In genomic region chr20:371755-372542, GRCh38 we compare ENCODE assay signal across 1 cellular context.
A peak's percentile ranks its signal among the peaks of the same experiment; 100 is the strongest.
TF ChIP-seq lines count a peak whose summit lies in the region.

No MANE protein-coding gene starts in this region.

TF ChIP-seq in HEK293, 187 proteins besides CTCF, POLR2A, EP300 and RAD21 (continued from another document and continues in another):
- TF ChIP-seq ZNF514 (tag by site-specific recombination; IDR thresholded peaks at IDR 0.05) (no peak), ZBTB48 (tag by site-specific recombination; IDR thresholded peaks at IDR 0.05) (peak; percentile 69; the same call in 1 of the 2 replicates), ZSCAN23 (tag by site-specific recombination; IDR thresholded peaks at IDR 0.05) (no peak), ZNF529 (tag by site-specific recombination; IDR thresholded peaks at IDR 0.05; ENCODE audit: insufficient replicate concordance) (no peak), BCL11A (tag by site-specific recombination; IDR thresholded peaks at IDR 0.05; ENCODE audit: low read depth) (no peak), TRIM28 (IDR thresholded peaks at IDR 0.05; ENCODE audit: borderline replicate concordance, low read length) (no peak), ZNF10 (tag by site-specific recombination; IDR thresholded peaks at IDR 0.05) (no peak), KLF1 (tag by site-specific recombination; IDR thresholded peaks at IDR 0.05) (no peak), ZFP69B (tag by site-specific recombination; IDR thresholded peaks at IDR 0.05) (peak; percentile 83; the same call in 1 of the 2 replicates), KLF10 (tag by site-specific recombination; IDR thresholded peaks at IDR 0.05) (no peak), ZNF266 (tag by site-specific recombination; IDR thresholded peaks at IDR 0.05; ENCODE audit: low read depth) (no peak), ZNF140 (tag by site-specific recombination; IDR thresholded peaks at IDR 0.05) (no peak), PBX3 (CRISPR knock-in tag; IDR thresholded peaks at IDR 0.05) (no peak), YY2 (tag by site-specific recombination; IDR thresholded peaks at IDR 0.05) (no peak), GLIS1 (tag by site-specific recombination; IDR thresholded peaks at IDR 0.05) (0 out of 2 replicates have a peak, but pooled peaks have one; percentile 30), ZNF518A (tag by site-specific recombination; conservative IDR thresholded peaks at IDR 0.05; ENCODE audit: low read depth) (peak; percentile 48), YY1 (tag by site-specific recombination; IDR thresholded peaks at IDR 0.05) (no peak), RBAK (tag by site-specific recombination; IDR thresholded peaks at IDR 0.05) (no peak), IKZF3 (tag by site-specific recombination; IDR thresholded peaks at IDR 0.05) (peak; percentile 79), GLIS2 (tag by site-specific recombination; IDR thresholded peaks at IDR 0.05) (no peak), ZNF701 (tag by site-specific recombination; IDR thresholded peaks at IDR 0.05) (no peak), ZNF654 (tag by site-specific recombination; IDR thresholded peaks at IDR 0.05; ENCODE audit: low read depth) (no peak), OVOL3 (tag by site-specific recombination; IDR thresholded peaks at IDR 0.05) (no peak), ZXDB (tag by site-specific recombination; IDR thresholded peaks at IDR 0.05) (no peak), ZNF433 (tag by site-specific recombination; IDR thresholded peaks at IDR 0.05; ENCODE audit: low read depth) (no peak), ZNF549 (tag by site-specific recombination; IDR thresholded peaks at IDR 0.05) (no peak), ZNF843 (tag by site-specific recombination; IDR thresholded peaks at IDR 0.05) (no peak), ZNF114 (tag by site-specific recombination; IDR thresholded peaks at IDR 0.05) (no peak), PRDM2 (tag by site-specific recombination; IDR thresholded peaks at IDR 0.05; ENCODE audit: borderline replicate concordance) (no peak), KLF16 (tag by site-specific recombination; IDR thresholded peaks at IDR 0.05) (no peak), HOXA7 (CRISPR knock-in tag; IDR thresholded peaks at IDR 0.05; ENCODE audit: borderline replicate concordance) (no peak)
- TF ChIP-seq, protein P1, sequence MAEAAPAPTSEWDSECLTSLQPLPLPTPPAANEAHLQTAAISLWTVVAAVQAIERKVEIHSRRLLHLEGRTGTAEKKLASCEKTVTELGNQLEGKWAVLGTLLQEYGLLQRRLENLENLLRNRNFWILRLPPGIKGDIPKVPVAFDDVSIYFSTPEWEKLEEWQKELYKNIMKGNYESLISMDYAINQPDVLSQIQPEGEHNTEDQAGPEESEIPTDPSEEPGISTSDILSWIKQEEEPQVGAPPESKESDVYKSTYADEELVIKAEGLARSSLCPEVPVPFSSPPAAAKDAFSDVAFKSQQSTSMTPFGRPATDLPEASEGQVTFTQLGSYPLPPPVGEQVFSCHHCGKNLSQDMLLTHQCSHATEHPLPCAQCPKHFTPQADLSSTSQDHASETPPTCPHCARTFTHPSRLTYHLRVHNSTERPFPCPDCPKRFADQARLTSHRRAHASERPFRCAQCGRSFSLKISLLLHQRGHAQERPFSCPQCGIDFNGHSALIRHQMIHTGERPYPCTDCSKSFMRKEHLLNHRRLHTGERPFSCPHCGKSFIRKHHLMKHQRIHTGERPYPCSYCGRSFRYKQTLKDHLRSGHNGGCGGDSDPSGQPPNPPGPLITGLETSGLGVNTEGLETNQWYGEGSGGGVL (tag by site-specific recombination; IDR thresholded peaks at IDR 0.05), result peak; percentile 46; the same call in 1 of the 2 replicates
- TF ChIP-seq, protein P2, sequence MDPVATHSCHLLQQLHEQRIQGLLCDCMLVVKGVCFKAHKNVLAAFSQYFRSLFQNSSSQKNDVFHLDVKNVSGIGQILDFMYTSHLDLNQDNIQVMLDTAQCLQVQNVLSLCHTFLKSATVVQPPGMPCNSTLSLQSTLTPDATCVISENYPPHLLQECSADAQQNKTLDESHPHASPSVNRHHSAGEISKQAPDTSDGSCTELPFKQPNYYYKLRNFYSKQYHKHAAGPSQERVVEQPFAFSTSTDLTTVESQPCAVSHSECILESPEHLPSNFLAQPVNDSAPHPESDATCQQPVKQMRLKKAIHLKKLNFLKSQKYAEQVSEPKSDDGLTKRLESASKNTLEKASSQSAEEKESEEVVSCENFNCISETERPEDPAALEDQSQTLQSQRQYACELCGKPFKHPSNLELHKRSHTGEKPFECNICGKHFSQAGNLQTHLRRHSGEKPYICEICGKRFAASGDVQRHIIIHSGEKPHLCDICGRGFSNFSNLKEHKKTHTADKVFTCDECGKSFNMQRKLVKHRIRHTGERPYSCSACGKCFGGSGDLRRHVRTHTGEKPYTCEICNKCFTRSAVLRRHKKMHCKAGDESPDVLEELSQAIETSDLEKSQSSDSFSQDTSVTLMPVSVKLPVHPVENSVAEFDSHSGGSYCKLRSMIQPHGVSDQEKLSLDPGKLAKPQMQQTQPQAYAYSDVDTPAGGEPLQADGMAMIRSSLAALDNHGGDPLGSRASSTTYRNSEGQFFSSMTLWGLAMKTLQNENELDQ (tag by site-specific recombination; IDR thresholded peaks at IDR 0.05; ENCODE audit: low read depth), result no peak
- TF ChIP-seq, protein P3, sequence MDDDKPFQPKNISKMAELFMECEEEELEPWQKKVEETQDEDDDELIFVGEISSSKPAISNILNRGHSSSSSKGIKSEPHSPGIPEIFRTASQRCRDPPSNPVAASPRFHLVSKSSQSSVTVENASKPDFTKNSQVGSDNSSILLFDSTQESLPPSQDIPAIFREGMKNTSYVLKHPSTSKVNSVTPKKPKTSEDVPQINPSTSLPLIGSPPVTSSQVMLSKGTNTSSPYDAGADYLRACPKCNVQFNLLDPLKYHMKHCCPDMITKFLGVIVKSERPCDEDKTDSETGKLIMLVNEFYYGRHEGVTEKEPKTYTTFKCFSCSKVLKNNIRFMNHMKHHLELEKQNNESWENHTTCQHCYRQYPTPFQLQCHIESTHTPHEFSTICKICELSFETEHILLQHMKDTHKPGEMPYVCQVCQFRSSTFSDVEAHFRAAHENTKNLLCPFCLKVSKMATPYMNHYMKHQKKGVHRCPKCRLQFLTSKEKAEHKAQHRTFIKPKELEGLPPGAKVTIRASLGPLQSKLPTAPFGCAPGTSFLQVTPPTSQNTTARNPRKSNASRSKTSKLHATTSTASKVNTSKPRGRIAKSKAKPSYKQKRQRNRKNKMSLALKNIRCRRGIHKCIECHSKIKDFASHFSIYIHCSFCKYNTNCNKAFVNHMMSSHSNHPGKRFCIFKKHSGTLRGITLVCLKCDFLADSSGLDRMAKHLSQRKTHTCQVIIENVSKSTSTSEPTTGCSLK (tag by site-specific recombination; IDR thresholded peaks at IDR 0.05), result no peak
- TF ChIP-seq, protein P4, sequence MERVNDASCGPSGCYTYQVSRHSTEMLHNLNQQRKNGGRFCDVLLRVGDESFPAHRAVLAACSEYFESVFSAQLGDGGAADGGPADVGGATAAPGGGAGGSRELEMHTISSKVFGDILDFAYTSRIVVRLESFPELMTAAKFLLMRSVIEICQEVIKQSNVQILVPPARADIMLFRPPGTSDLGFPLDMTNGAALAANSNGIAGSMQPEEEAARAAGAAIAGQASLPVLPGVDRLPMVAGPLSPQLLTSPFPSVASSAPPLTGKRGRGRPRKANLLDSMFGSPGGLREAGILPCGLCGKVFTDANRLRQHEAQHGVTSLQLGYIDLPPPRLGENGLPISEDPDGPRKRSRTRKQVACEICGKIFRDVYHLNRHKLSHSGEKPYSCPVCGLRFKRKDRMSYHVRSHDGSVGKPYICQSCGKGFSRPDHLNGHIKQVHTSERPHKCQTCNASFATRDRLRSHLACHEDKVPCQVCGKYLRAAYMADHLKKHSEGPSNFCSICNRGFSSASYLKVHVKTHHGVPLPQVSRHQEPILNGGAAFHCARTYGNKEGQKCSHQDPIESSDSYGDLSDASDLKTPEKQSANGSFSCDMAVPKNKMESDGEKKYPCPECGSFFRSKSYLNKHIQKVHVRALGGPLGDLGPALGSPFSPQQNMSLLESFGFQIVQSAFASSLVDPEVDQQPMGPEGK (tag by site-specific recombination; IDR thresholded peaks at IDR 0.05), result peak; percentile 70
